ENCODE assay signal across 23 cellular contexts in genomic region chr15:70690491-70691281, GRCh38.
DNase-seq lines count a peak whose midpoint lies in the region; ATAC-seq, FAIRE-seq and TF ChIP-seq lines count a peak whose summit lies in the region.
"Had no signal": no experiment of that assay in that cellular context is flagged by ENCODE, and none has a peak within 500 bp of the region (broad histone marks: within the 10 kb centered on the region; RNA-seq: fewer than 3 reads in every experiment).

No MANE protein-coding gene starts in this region.

- no peaks in the 10 kb centered on the region for H3K9me2 ChIP-seq in GM23248 (ENCODE audit: insufficient read depth)
- H3K9me2 ChIP-seq in hepatocyte (replicated peaks; ENCODE audit: insufficient read depth) = no peaks in the 10 kb centered on the region
- H3K9me2 ChIP-seq in MM.1S (replicated peaks; ENCODE audit: insufficient read depth, low read length) = no peaks in the 10 kb centered on the region

- no peaks in the 10 kb centered on the region for H3K9me3 Mint-ChIP-seq in activated T-cell treated with anti-CD3 and anti-CD28 coated beads, Interleukin-2, amount 50 U/mL, for 72 hours
- H3K9me3 Mint-ChIP-seq: brain; CD8-positive, alpha-beta T cell; natural killer cell treated with Interleukin-12 subunit alpha and Interleukin-12 subunit beta and Interleukin-15 and Interleukin-18, amount 100 ng/mL, for 72 hours had no signal

- no peak overlapping the region for H3K4me3 ChIP-seq in GM23248
- H3K4me3 ChIP-seq in adipocyte (ENCODE audit: low read length) = no peak overlapping the region
- H3K4me3 ChIP-seq in hepatocyte = no peak overlapping the region
- no peak overlapping the region for H3K4me3 ChIP-seq in pancreas
- no peak overlapping the region for H3K4me3 ChIP-seq in MM.1S (ENCODE audit: low read length)
- H3K4me3 ChIP-seq: colonic mucosa, gastroesophageal sphincter, GM12878, skin epidermis, tibial artery had no signal

- H3K79me2 ChIP-seq in GM23248 (ENCODE audit: insufficient read depth) = peaks cover 66% of the 10 kb centered on the region
- peaks cover 31% of the 10 kb centered on the region for H3K79me2 ChIP-seq in hepatocyte
- no peaks in the 10 kb centered on the region for H3K79me2 ChIP-seq in MM.1S (ENCODE audit: low read length)

- intact Hi-C loops in pancreas (cut with DNase I) = no loop called here

- no peak overlapping the region for H3K4me3 Mint-ChIP-seq in activated T-cell treated with anti-CD3 and anti-CD28 coated beads, Interleukin-2, amount 50 U/mL, for 72 hours
- H3K4me3 Mint-ChIP-seq: brain; CD8-positive, alpha-beta T cell; natural killer cell treated with Interleukin-12 subunit alpha and Interleukin-12 subunit beta and Interleukin-15 and Interleukin-18, amount 100 ng/mL, for 72 hours had no signal

- H3K27me3 ChIP-seq in GM23248 (replicated peaks; ENCODE audit: insufficient read depth) (no peaks in the 10 kb centered on the region), adipocyte (replicated peaks; ENCODE audit: control insufficient read depth, insufficient read depth, low read length) (no peaks in the 10 kb centered on the region), hepatocyte (no peaks in the 10 kb centered on the region), pancreas (no peaks in the 10 kb centered on the region), MM.1S (replicated peaks; ENCODE audit: insufficient read depth, low read length) (no peaks in the 10 kb centered on the region)
- H3K27me3 ChIP-seq: colonic mucosa, gastroesophageal sphincter, tibial artery had no signal

- no peaks in the 10 kb centered on the region for H3K36me3 Mint-ChIP-seq in activated T-cell treated with anti-CD3 and anti-CD28 coated beads, Interleukin-2, amount 50 U/mL, for 72 hours (ENCODE audit: insufficient read depth in 2 of 2)
- H3K36me3 Mint-ChIP-seq: CD8-positive, alpha-beta T cell; natural killer cell treated with Interleukin-12 subunit alpha and Interleukin-12 subunit beta and Interleukin-15 and Interleukin-18, amount 100 ng/mL, for 72 hours had no signal

- H3K9me3 ChIP-seq in GM23248 (ENCODE audit: low read depth) (no peaks in the 10 kb centered on the region), adipocyte (ENCODE audit: control insufficient read depth, low read length) (no peaks in the 10 kb centered on the region), hepatocyte (ENCODE audit: low read depth) (no peaks in the 10 kb centered on the region), pancreas (no peaks in the 10 kb centered on the region), MM.1S (replicated peaks; ENCODE audit: insufficient read depth, low read length) (no peaks in the 10 kb centered on the region)
- H3K9me3 ChIP-seq: colonic mucosa, gastroesophageal sphincter, tibial artery had no signal

- peaks cover 16% of the 10 kb centered on the region for H3K4me1 ChIP-seq in GM23248 (ENCODE audit: insufficient read depth)
- peaks cover 15% of the 10 kb centered on the region for H3K4me1 ChIP-seq in adipocyte (ENCODE audit: control insufficient read depth, insufficient read depth, low read length)
- H3K4me1 ChIP-seq in hepatocyte (ENCODE audit: insufficient read depth) = peaks cover 4% of the 10 kb centered on the region
- H3K4me1 ChIP-seq in pancreas = peaks cover 0 to 12% (median 7%) of the 10 kb centered on the region in 3 donors
- H3K4me1 ChIP-seq in MM.1S (ENCODE audit: low read length) = no peaks in the 10 kb centered on the region
- H3K4me1 ChIP-seq: colonic mucosa had no signal

- no peak overlapping the region for H3K9ac ChIP-seq in GM23248
- H3K9ac ChIP-seq in adipocyte (ENCODE audit: low read length) = no peak overlapping the region
- no peak overlapping the region for H3K9ac ChIP-seq in MM.1S (ENCODE audit: low read length)

- H3K36me3 ChIP-seq in GM23248 (ENCODE audit: low read depth) (peaks cover 80% of the 10 kb centered on the region), adipocyte (ENCODE audit: control insufficient read depth, insufficient read depth, low read length, severe bottlenecking) (peaks cover 61% of the 10 kb centered on the region), hepatocyte (replicated peaks; ENCODE audit: insufficient read depth, low read depth) (no peaks in the 10 kb centered on the region), pancreas (peaks cover 0 to 7% (median 0%) of the 10 kb centered on the region in 3 donors), MM.1S (replicated peaks; ENCODE audit: insufficient read depth, low read length) (no peaks in the 10 kb centered on the region)
- H3K36me3 ChIP-seq: colonic mucosa had no signal

- H2AFZ ChIP-seq in GM23248 (no peak overlapping the region), hepatocyte (no peak overlapping the region), MM.1S (ENCODE audit: low read length) (no peak overlapping the region)

- H3F3A ChIP-seq in GM23248 (ENCODE audit: insufficient read depth) (0 out of 2 replicates have a peak, but pooled peaks cover 4% of the 10 kb centered on the region), MM.1S (ENCODE audit: insufficient read depth, low read length) (no peaks in the 10 kb centered on the region)

- ATAC-seq in pancreas (peak in 2 of 4 donors; percentile 31 to 70), GM21526 (IDR thresholded peaks at IDR 0.05; ENCODE audit: low FRiP score, unreplicated experiment) (no peak), HG03469 (IDR thresholded peaks at IDR 0.05; ENCODE audit: unreplicated experiment) (no peak)
- ATAC-seq in activated T-cell treated with anti-CD3 and anti-CD28 coated beads, Interleukin-2, amount 50 U/mL, for 72 hours (replicated peaks in 1 of 2) = no peak
- ATAC-seq: CD8-positive, alpha-beta T cell; gastroesophageal sphincter; GM12878; natural killer cell treated with Interleukin-12 subunit alpha and Interleukin-12 subunit beta and Interleukin-15 and Interleukin-18, amount 100 ng/mL, for 72 hours had no signal

- TF ChIP-seq CTCF in hepatocyte (IDR thresholded peaks at IDR 0.05; ENCODE audit: poor library complexity) = no peak
- no peak for TF ChIP-seq CTCF in pancreas (IDR thresholded peaks at IDR 0.05)
- TF ChIP-seq CTCF in MM.1S (IDR thresholded peaks at IDR 0.05; ENCODE audit: low read length) = no peak

- H3K27ac ChIP-seq in GM23248 = no peak overlapping the region
- peak overlapping the region; percentile 25 for H3K27ac ChIP-seq in hepatocyte
- no peak overlapping the region for H3K27ac ChIP-seq in pancreas
- H3K27ac ChIP-seq in MM.1S (ENCODE audit: low read length) = no peak overlapping the region
- H3K27ac ChIP-seq: colonic mucosa, gastroesophageal sphincter, skin epidermis had no signal

- FAIRE-seq in pancreas (lab: Jason Lieb, UNC) = peak; percentile 9
- FAIRE-seq: GM12878, TTC549 had no signal

- no peak for DNase-seq in GM23248
- peak; percentile 57 for DNase-seq in adipocyte (ENCODE audit: low read depth)
- DNase-seq in hepatocyte (ENCODE audit: low spot score) = no peak
- no peak for DNase-seq in pancreas
- DNase-seq in activated T-cell treated with anti-CD3 and anti-CD28 coated beads, Interleukin-2, amount 50 U/mL, for 72 hours = no peak
- no peak for DNase-seq in MM.1S
- DNase-seq: CD8-positive, alpha-beta T cell; colonic mucosa; KG1; midbrain; NCI-H1930; NK-92 treated with Interleukin-12 subunit alpha and Interleukin-12 subunit beta, amount 100 ng/mL, for 24 hours; stimulated activated CD4-positive, alpha-beta T cell treated with anti-CD3 and anti-CD28 coated beads, Interleukin-2, amount 100 ng/mL, for 24 hours; stimulated activated naive CD4-positive, alpha-beta T cell treated with Interleukin-2 at 50 U/mL for 16 hours; tibial artery had no signal

- peak overlapping the region; percentile 35 for H3K4me2 ChIP-seq in GM23248 (ENCODE audit: unreplicated experiment)
- H3K4me2 ChIP-seq in hepatocyte = no peak overlapping the region
- H3K4me2 ChIP-seq in MM.1S (ENCODE audit: low read depth, low read length) = no peak overlapping the region

- WGBS in GM23248 (ENCODE audit: low coverage in 1 of 2, low lambda C conversion rate in 2 of 2, missing lambda C conversion rate in 2 of 2), 2 experiments = 64 to 70% methylated on average over 2 of the region's 2 CpGs
- WGBS in hepatocyte (ENCODE audit: low lambda C conversion rate, missing lambda C conversion rate) = 70% methylated on average over 2 of the region's 2 CpGs
- WGBS in pancreas, 2 donors = 32 to 39% methylated on average over 2 of the region's 2 CpGs

- no peaks in the 10 kb centered on the region for H3K4me1 Mint-ChIP-seq in activated T-cell treated with anti-CD3 and anti-CD28 coated beads, Interleukin-2, amount 50 U/mL, for 72 hours (ENCODE audit: low read depth)

- H3K27me3 Mint-ChIP-seq in activated T-cell treated with anti-CD3 and anti-CD28 coated beads, Interleukin-2, amount 50 U/mL, for 72 hours (ENCODE audit: low read depth) = peaks cover 17% of the 10 kb centered on the region
- H3K27me3 Mint-ChIP-seq: brain had no signal

- H3K27ac Mint-ChIP-seq in activated T-cell treated with anti-CD3 and anti-CD28 coated beads, Interleukin-2, amount 50 U/mL, for 72 hours = no peak overlapping the region
- H3K27ac Mint-ChIP-seq: CD8-positive, alpha-beta T cell; natural killer cell treated with Interleukin-12 subunit alpha and Interleukin-12 subunit beta and Interleukin-15 and Interleukin-18, amount 100 ng/mL, for 72 hours had no signal

- in situ Hi-C loops in GM23248 (cut with MboI) = no loop called here

- no peaks in the 10 kb centered on the region for H4K20me1 ChIP-seq in GM23248 (ENCODE audit: insufficient read depth)
- no peaks in the 10 kb centered on the region for H4K20me1 ChIP-seq in hepatocyte (ENCODE audit: insufficient read depth, poor library complexity, severe bottlenecking)
- no peaks in the 10 kb centered on the region for H4K20me1 ChIP-seq in MM.1S (ENCODE audit: insufficient read depth, low read length)
